Comparison of ENCODE assay signal across 17 cellular contexts in the genomic region with DNA sequence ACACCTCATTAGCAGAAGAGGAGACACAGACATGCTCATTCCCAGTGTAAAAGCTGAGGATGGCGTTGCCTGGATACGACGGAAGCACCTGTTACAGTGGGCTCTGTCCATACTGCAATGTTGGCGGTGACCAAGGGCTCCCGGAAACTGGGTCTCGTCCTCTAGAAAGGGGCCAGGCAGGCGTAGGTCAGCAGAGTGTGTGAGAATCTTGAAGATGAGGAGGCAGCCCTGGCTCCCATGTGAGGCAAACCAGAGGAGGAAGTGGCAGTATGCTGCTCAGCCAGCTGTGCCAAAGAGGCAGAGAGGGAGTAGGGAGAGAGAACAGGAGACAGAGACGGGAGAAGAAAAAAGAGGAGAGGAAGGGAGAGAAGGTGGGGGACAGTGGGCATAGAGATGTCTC. TPM values are rescaled to one million over a fixed set of nuclear protein-coding genes. Genes with fewer than 3 reads are reported as not detected.
DNase-seq lines count a peak whose midpoint lies in the region; ATAC-seq and TF ChIP-seq lines count a peak whose summit lies in the region.
"Had no signal": no experiment of that assay in that cellular context is flagged by ENCODE, and none has a peak within 500 bp of the region (broad histone marks: within the 10 kb centered on the region; RNA-seq: fewer than 3 reads in every experiment).

No MANE protein-coding gene starts in this region.

- no peak overlapping the region for H3K4me3 Mint-ChIP-seq in activated naive CD8-positive, alpha-beta T cell treated with anti-CD3 and anti-CD28 coated beads, Interleukin-2, amount 10 ng/mL, durations not matched to agents 7 days and 5 days
- H3K4me3 Mint-ChIP-seq in activated naive CD8-positive, alpha-beta T cell treated with anti-CD3 and anti-CD28 coated beads for 36 hours, result no peak overlapping the region
- H3K4me3 Mint-ChIP-seq: GM23338 had no signal

- peaks cover under 1% of the 10 kb centered on the region for H3K4me1 ChIP-seq in lower lobe of right lung
- peaks cover 0 to 3% (median 0%) of the 10 kb centered on the region in 4 donors for H3K4me1 ChIP-seq in tibial artery
- H3K4me1 ChIP-seq in body of pancreas, result no peaks in the 10 kb centered on the region

- no peak overlapping the region for H3K4me3 ChIP-seq in H7 (ENCODE audit: insufficient read depth, low read depth, low read length)
- no peak overlapping the region for H3K4me3 ChIP-seq in lower lobe of right lung
- no peak overlapping the region for H3K4me3 ChIP-seq in tibial artery
- no peak overlapping the region for H3K4me3 ChIP-seq in body of pancreas
- H3K4me3 ChIP-seq: GM23338 had no signal

- H3K9me3 ChIP-seq in lower lobe of right lung, result no peaks in the 10 kb centered on the region
- no peaks in the 10 kb centered on the region for H3K9me3 ChIP-seq in tibial artery
- H3K9me3 ChIP-seq in body of pancreas, result no peaks in the 10 kb centered on the region
- H3K9me3 ChIP-seq: Caco-2 had no signal

- no peaks in the 10 kb centered on the region for H3K4me1 Mint-ChIP-seq in activated naive CD8-positive, alpha-beta T cell treated with anti-CD3 and anti-CD28 coated beads, Interleukin-2, amount 10 ng/mL, durations not matched to agents 7 days and 5 days
- H3K4me1 Mint-ChIP-seq in activated naive CD8-positive, alpha-beta T cell treated with anti-CD3 and anti-CD28 coated beads for 36 hours, result peaks cover 3% of the 10 kb centered on the region

- no peak for ATAC-seq in activated naive CD8-positive, alpha-beta T cell treated with anti-CD3 and anti-CD28 coated beads, Interleukin-2, amount 10 ng/mL, durations not matched to agents 7 days and 5 days (ENCODE audit: low read depth)
- ATAC-seq in lower lobe of right lung (no peak), body of pancreas (no peak)
- ATAC-seq: GM23338 had no signal

- H3K36me3 ChIP-seq in H7 (replicated peaks; ENCODE audit: control insufficient read depth, insufficient read depth, low read length), result peaks cover 3% of the 10 kb centered on the region
- H3K36me3 ChIP-seq in lower lobe of right lung, result peaks cover 68% of the 10 kb centered on the region
- peaks cover 11 to 91% (median 60%) of the 10 kb centered on the region in 3 donors for H3K36me3 ChIP-seq in tibial artery
- H3K36me3 ChIP-seq in body of pancreas (replicated peaks in 1 of 2; ENCODE audit: insufficient read depth in 1 of 2, low read depth in 2 of 2), result peaks cover 0 to 10% of the 10 kb centered on the region in 2 donors

- H3K27me3 ChIP-seq in H7 (ENCODE audit: control insufficient read depth, insufficient read depth, low read length) (no peaks in the 10 kb centered on the region), lower lobe of right lung (ENCODE audit: low read depth) (no peaks in the 10 kb centered on the region), tibial artery (no peaks in the 10 kb centered on the region), body of pancreas (no peaks in the 10 kb centered on the region)

- no peaks in the 10 kb centered on the region for H3K27me3 Mint-ChIP-seq in activated naive CD8-positive, alpha-beta T cell treated with anti-CD3 and anti-CD28 coated beads, Interleukin-2, amount 10 ng/mL, durations not matched to agents 7 days and 5 days
- no peaks in the 10 kb centered on the region for H3K27me3 Mint-ChIP-seq in activated naive CD8-positive, alpha-beta T cell treated with anti-CD3 and anti-CD28 coated beads for 36 hours

- TF ChIP-seq CTCF in lower lobe of right lung (IDR thresholded peaks at IDR 0.05) (no peak), tibial artery (IDR thresholded peaks at IDR 0.05) (no peak), body of pancreas (IDR thresholded peaks at IDR 0.05) (no peak)

- DNase-seq in activated naive CD8-positive, alpha-beta T cell treated with anti-CD3 and anti-CD28 coated beads, Interleukin-2, amount 10 ng/mL, durations not matched to agents 7 days and 5 days, result no peak
- no peak for DNase-seq in activated naive CD8-positive, alpha-beta T cell treated with anti-CD3 and anti-CD28 coated beads for 36 hours
- DNase-seq in H7 (peak; percentile 15), lower lobe of right lung (peak; percentile 24), tibial artery (peak; percentile 17 to 41), NCI-H1092 (lab: John Stamatoyannopoulos, UW) (no peak), body of pancreas (no peak)
- DNase-seq: DMS153; KG1; NCI-H1436; NCI-H2029; NCI-H2171 treated with DMSO at 0.1 percent for 48 hours; NCI-H446 treated with DMSO at 0.1 percent for 48 hours; NK-92 treated with Interleukin-12 subunit alpha and Interleukin-12 subunit beta, amount 100 ng/mL, for 24 hours had no signal

- intact Hi-C loops in lower lobe of right lung (cut with DNase I), result no loop called here
- intact Hi-C loops in tibial artery (cut with DNase I; ENCODE audit: low total_unique reads), result no loop called here
- intact Hi-C loops in body of pancreas (cut with DNase I), result no loop called here

- H3K27ac ChIP-seq in lower lobe of right lung, result no peak overlapping the region
- H3K27ac ChIP-seq in tibial artery, result no peak overlapping the region
- no peak overlapping the region for H3K27ac ChIP-seq in body of pancreas

- 87 to 89% methylated on average over 8 of the region's 8 CpGs for WGBS in body of pancreas, 2 donors

- peaks cover 2% of the 10 kb centered on the region for H3K36me3 Mint-ChIP-seq in activated naive CD8-positive, alpha-beta T cell treated with anti-CD3 and anti-CD28 coated beads, Interleukin-2, amount 10 ng/mL, durations not matched to agents 7 days and 5 days
- H3K36me3 Mint-ChIP-seq in activated naive CD8-positive, alpha-beta T cell treated with anti-CD3 and anti-CD28 coated beads for 36 hours, result peaks cover 9% of the 10 kb centered on the region

- H3K27ac Mint-ChIP-seq in activated naive CD8-positive, alpha-beta T cell treated with anti-CD3 and anti-CD28 coated beads, Interleukin-2, amount 10 ng/mL, durations not matched to agents 7 days and 5 days, result peak overlapping the region; percentile 4
- no peak overlapping the region for H3K27ac Mint-ChIP-seq in activated naive CD8-positive, alpha-beta T cell treated with anti-CD3 and anti-CD28 coated beads for 36 hours
- H3K27ac Mint-ChIP-seq: GM23338 had no signal

- POLR2A ChIA-PET in activated naive CD8-positive, alpha-beta T cell treated with anti-CD3 and anti-CD28 coated beads, Interleukin-2, amount 10 ng/mL, durations not matched to agents 7 days and 5 days (lab: Charles Lee), result no interaction called here

- TF ChIP-seq POLR2A in body of pancreas (IDR thresholded peaks at IDR 0.05), result no peak

- no peaks in the 10 kb centered on the region for H3K9me3 Mint-ChIP-seq in activated naive CD8-positive, alpha-beta T cell treated with anti-CD3 and anti-CD28 coated beads, Interleukin-2, amount 10 ng/mL, durations not matched to agents 7 days and 5 days
- no peaks in the 10 kb centered on the region for H3K9me3 Mint-ChIP-seq in activated naive CD8-positive, alpha-beta T cell treated with anti-CD3 and anti-CD28 coated beads for 36 hours
- H3K9me3 Mint-ChIP-seq: GM23338 had no signal

RNA-seq across cellular contexts. Expression of gene LTO1, which starts 10.3 kb away (rescaled TPM):
- total RNA-seq in activated naive CD8-positive, alpha-beta T cell treated with anti-CD3 and anti-CD28 coated beads, Interleukin-2, amount 10 ng/mL, durations not matched to agents 7 days and 5 days, result 10 to 100 TPM; 35.0 to 37.1 TPM
- 10 to 100 TPM; 18.7 to 21.8 TPM for total RNA-seq in activated naive CD8-positive, alpha-beta T cell treated with anti-CD3 and anti-CD28 coated beads for 36 hours
- 12.3 and 13.9 TPM in 2 replicates for total RNA-seq in H7 (2014; rRNA removed; shearing (Covaris generic))
- total RNA-seq in lower lobe of right lung (23.7 TPM), body of pancreas (10 to 100 TPM; 13.0 to 26.7 TPM)

RNA-seq across cellular contexts. Expression of gene CCND1, which starts 23.9 kb away (rescaled TPM):
- total RNA-seq in activated naive CD8-positive, alpha-beta T cell treated with anti-CD3 and anti-CD28 coated beads, Interleukin-2, amount 10 ng/mL, durations not matched to agents 7 days and 5 days, result under 1 TPM; 0.78 to 0.96 TPM
- 1 to 10 TPM; 2.4 to 3.2 TPM for total RNA-seq in activated naive CD8-positive, alpha-beta T cell treated with anti-CD3 and anti-CD28 coated beads for 36 hours
- total RNA-seq in H7 (2014; rRNA removed; shearing (Covaris generic)), result 220 and 292 TPM in 2 replicates
- total RNA-seq in lower lobe of right lung (202 TPM), body of pancreas (100 to 1,000 TPM in 1 of 2 donors, 10 to 100 TPM in 1; 90.3 to 201 TPM)

RNA-seq across cellular contexts. Expression of gene FGF19, which starts 38.9 kb away (rescaled TPM):
- not detected for total RNA-seq in activated naive CD8-positive, alpha-beta T cell treated with anti-CD3 and anti-CD28 coated beads, Interleukin-2, amount 10 ng/mL, durations not matched to agents 7 days and 5 days
- total RNA-seq in activated naive CD8-positive, alpha-beta T cell treated with anti-CD3 and anti-CD28 coated beads for 36 hours, result not detected
- 36.7 and 42.8 TPM in 2 replicates for total RNA-seq in H7 (2014; rRNA removed; shearing (Covaris generic))
- total RNA-seq in lower lobe of right lung (not detected), body of pancreas (not detected)
- total RNA-seq: OCI-LY7 had no signal

Comparison
In these comparisons a context has a peak if more than half of its experiments do, and no peak if none do; other contexts are left out.
1. DNase-seq: peak in H7 (single experiment), lower lobe of right lung (single experiment) and tibial artery (2 of 2); none in activated naive CD8-positive, alpha-beta T cell treated with anti-CD3 and anti-CD28 coated beads, Interleukin-2, amount 10 ng/mL, durations not matched to agents 7 days and 5 days (single experiment), activated naive CD8-positive, alpha-beta T cell treated with anti-CD3 and anti-CD28 coated beads for 36 hours (single experiment), NCI-H1092 (single experiment) and body of pancreas (0 of 4).
2. RNA of gene CCND1, which starts 23.9 kb away (total RNA-seq): 220 to 292 TPM in H7, 202 TPM in lower lobe of right lung (single experiment) and 90.3 to 201 TPM in body of pancreas; 2.4 to 3.2 TPM in activated naive CD8-positive, alpha-beta T cell treated with anti-CD3 and anti-CD28 coated beads for 36 hours and 0.78 to 0.96 TPM in activated naive CD8-positive, alpha-beta T cell treated with anti-CD3 and anti-CD28 coated beads, Interleukin-2, amount 10 ng/mL, durations not matched to agents 7 days and 5 days; every median in the first group is over 10 times any median in the second.
3. RNA of gene FGF19, which starts 38.9 kb away (total RNA-seq): 36.7 to 42.8 TPM in H7; not detected in activated naive CD8-positive, alpha-beta T cell treated with anti-CD3 and anti-CD28 coated beads, Interleukin-2, amount 10 ng/mL, durations not matched to agents 7 days and 5 days, not detected in activated naive CD8-positive, alpha-beta T cell treated with anti-CD3 and anti-CD28 coated beads for 36 hours, not detected in lower lobe of right lung (single experiment) and not detected in body of pancreas; every median in the first group is over 10 times any median in the second.